ENCODE assay signal across 10 cellular contexts in the genomic region with DNA sequence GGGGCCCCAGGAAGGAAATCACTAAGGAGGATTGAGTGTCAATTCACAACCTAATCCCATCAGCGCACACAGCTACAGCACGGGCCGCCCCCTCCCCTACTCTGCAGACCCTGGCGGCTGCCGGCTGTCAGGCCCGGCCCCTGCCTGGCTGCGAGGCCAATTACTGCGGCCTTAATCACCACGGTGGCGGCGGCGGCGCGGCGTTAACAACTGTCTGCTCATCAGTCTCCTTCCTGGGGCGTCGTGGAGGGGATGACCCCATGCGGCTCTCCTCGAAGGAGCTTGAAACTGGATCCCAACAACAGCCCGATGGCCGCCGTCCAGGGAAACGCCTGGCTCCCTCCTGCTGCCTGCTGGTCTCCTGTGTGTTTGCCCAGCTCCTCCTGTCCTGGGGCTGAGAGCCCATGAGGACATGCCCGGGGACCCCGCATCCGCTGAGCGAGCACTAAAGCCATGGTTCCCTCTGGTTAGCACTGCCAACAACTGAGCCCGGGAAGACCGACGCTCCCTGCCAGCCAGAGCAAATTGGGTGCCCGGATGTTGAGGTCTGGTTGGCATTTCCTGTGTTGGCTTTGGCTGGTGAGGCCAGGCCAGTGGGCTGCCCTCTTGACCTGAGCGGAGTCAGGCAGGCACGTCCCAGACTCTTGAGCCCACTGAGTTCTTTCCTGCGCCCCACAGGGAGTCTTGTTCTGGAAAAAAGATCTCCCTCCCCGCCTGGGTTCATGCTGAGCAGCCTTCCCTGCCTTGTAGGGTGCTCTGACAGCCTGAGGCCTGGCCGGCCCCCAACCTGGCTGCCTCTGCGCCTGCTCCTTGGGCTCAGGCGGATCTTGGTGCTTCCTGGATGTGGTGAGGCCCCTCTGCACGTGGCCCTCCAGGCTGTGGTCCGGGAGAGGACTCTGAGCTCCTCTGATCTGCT. TPM values are rescaled to one million over a fixed set of nuclear protein-coding genes. Genes with fewer than 3 reads are reported as not detected.
A peak's percentile ranks its signal among the peaks of the same experiment; 100 is the strongest.
DNase-seq lines count a peak whose midpoint lies in the region; ATAC-seq and TF ChIP-seq lines count a peak whose summit lies in the region.
"Had no signal": no experiment of that assay in that cellular context is flagged by ENCODE, and none has a peak within 500 bp of the region (broad histone marks: within the 10 kb centered on the region; RNA-seq: fewer than 3 reads in every experiment).

No MANE protein-coding gene starts in this region.

- no peak for TF ChIP-seq CTCF in cardiac muscle cell (IDR thresholded peaks at IDR 0.05; ENCODE audit: low read depth, low read length)
- no peak for TF ChIP-seq CTCF in right atrium auricular region (IDR thresholded peaks at IDR 0.05)
- no peak for TF ChIP-seq CTCF in endothelial cell (IDR thresholded peaks at IDR 0.05; ENCODE audit: unreplicated experiment)

- H3K36me3 Mint-ChIP-seq in endothelial cell (ENCODE audit: low read depth, unreplicated experiment) = peaks cover 5% of the 10 kb centered on the region

- H3K4me3 ChIP-seq in cardiac muscle cell (no peak overlapping the region), right atrium auricular region (no peak overlapping the region), adipocyte (ENCODE audit: low read length) (no peak overlapping the region)

- H3K9me3 Mint-ChIP-seq in endothelial cell (ENCODE audit: unreplicated experiment) = no peaks in the 10 kb centered on the region
- H3K9me3 Mint-ChIP-seq: activated T-helper 2 cell treated with anti-CD3 and anti-CD28 coated beads, Interferon-gamma antibody, Interleukin-2, Interleukin-4, amounts not matched to agents 10 μg/mL and 5 μg/mL and 100 μg/mL, durations not matched to agents 14 hours and 24 hours and 36 hours had no signal

- H3K27ac Mint-ChIP-seq in endothelial cell (ENCODE audit: unreplicated experiment) = no peak overlapping the region
- H3K27ac Mint-ChIP-seq: activated T-helper 2 cell treated with anti-CD3 and anti-CD28 coated beads, Interferon-gamma antibody, Interleukin-2, Interleukin-4, amounts not matched to agents 10 μg/mL and 5 μg/mL and 100 μg/mL, durations not matched to agents 14 hours and 24 hours and 36 hours had no signal

- H3K36me3 ChIP-seq in cardiac muscle cell (no peaks in the 10 kb centered on the region), right atrium auricular region (no peaks in the 10 kb centered on the region), adipocyte (ENCODE audit: control insufficient read depth, insufficient read depth, low read length, severe bottlenecking) (no peaks in the 10 kb centered on the region)

- ATAC-seq in HG03045 (IDR thresholded peaks at IDR 0.05; ENCODE audit: unreplicated experiment) = no peak

- H3K27me3 Mint-ChIP-seq in endothelial cell (ENCODE audit: unreplicated experiment) = peaks cover 17% of the 10 kb centered on the region

- H3K9me3 ChIP-seq in cardiac muscle cell (ENCODE audit: low read depth) (no peaks in the 10 kb centered on the region), right atrium auricular region (no peaks in the 10 kb centered on the region), adipocyte (ENCODE audit: control insufficient read depth, low read length) (no peaks in the 10 kb centered on the region)

- no peaks in the 10 kb centered on the region for H3K27me3 ChIP-seq in cardiac muscle cell
- H3K27me3 ChIP-seq in right atrium auricular region = no peaks in the 10 kb centered on the region
- H3K27me3 ChIP-seq in adipocyte (replicated peaks; ENCODE audit: control insufficient read depth, insufficient read depth, low read length) = no peaks in the 10 kb centered on the region

- peaks cover 36% of the 10 kb centered on the region for H3K4me1 Mint-ChIP-seq in endothelial cell (ENCODE audit: unreplicated experiment)

- DNase-seq in cardiac muscle cell (ENCODE audit: low read depth in 1 of 2, low spot score in 1 of 2) = peak; percentile 33 to 70
- DNase-seq in right atrium auricular region (ENCODE audit: low spot score) = no peak
- peak; percentile 17 for DNase-seq in adipocyte (ENCODE audit: low read depth)
- DNase-seq in iPS-NIHi7 (ENCODE audit: extremely low spot score) = peak; percentile 72
- no peak for DNase-seq in endothelial cell (ENCODE audit: low spot score)
- DNase-seq in stimulated activated CD4-positive, alpha-beta T cell treated with anti-CD3 and anti-CD28 coated beads, Interleukin-2, amount 100 ng/mL, for 48 hours = no peak
- DNase-seq in T-helper 1 cell = no peak

- H3K4me1 ChIP-seq in cardiac muscle cell (ENCODE audit: low read depth) = peaks cover 13% of the 10 kb centered on the region
- peaks cover 0 to 16% of the 10 kb centered on the region in 2 donors for H3K4me1 ChIP-seq in right atrium auricular region
- H3K4me1 ChIP-seq in adipocyte (ENCODE audit: control insufficient read depth, insufficient read depth, low read length) = peaks cover 17% of the 10 kb centered on the region

- H3K9ac ChIP-seq in adipocyte (ENCODE audit: low read length) = no peak overlapping the region

- H3K4me3 Mint-ChIP-seq in endothelial cell (ENCODE audit: unreplicated experiment) = no peak overlapping the region

- H3K27ac ChIP-seq in cardiac muscle cell (no peak overlapping the region), right atrium auricular region (peak overlapping the region in 1 of 2 donors; percentile 35)
- H3K27ac ChIP-seq: C4-2B had no signal

RNA-seq across cellular contexts. Expression of gene EIF2B2, which starts 21.7 kb away (rescaled TPM):
- 57.3 and 69.5 TPM in 2 replicates for total RNA-seq in cardiac muscle cell
- 76.7 and 92.9 TPM in 2 replicates for polyA plus RNA-seq in cardiac muscle cell
- total RNA-seq in right atrium auricular region = 10 to 100 TPM; 26.1 to 35.3 TPM
- total RNA-seq in endothelial cell (ENCODE audit: unreplicated experiment) = 31.8 TPM

RNA-seq across cellular contexts. Expression of gene PGF, which starts 25.6 kb away (rescaled TPM):
- total RNA-seq in cardiac muscle cell (14.2 and 18.1 TPM in 2 replicates), right atrium auricular region (1 to 10 TPM; 3.3 to 7.0 TPM), endothelial cell (ENCODE audit: unreplicated experiment) (6.5 TPM)
- polyA plus RNA-seq in cardiac muscle cell = 23.5 and 24.6 TPM in 2 replicates

RNA-seq across cellular contexts. Expression of gene RPS6KL1, which starts 57.9 kb away (rescaled TPM):
- total RNA-seq in cardiac muscle cell (7.6 and 15.1 TPM in 2 replicates), right atrium auricular region (10 to 100 TPM in 1 of 2 donors, 1 to 10 TPM in 1; 7.6 to 10.3 TPM), endothelial cell (ENCODE audit: unreplicated experiment) (2.3 TPM)
- polyA plus RNA-seq in cardiac muscle cell = 9.3 and 9.8 TPM in 2 replicates

Comparison
In these comparisons a context has a peak if more than half of its experiments do, and no peak if none do; other contexts are left out.
1. DNase-seq: peak in cardiac muscle cell (2 of 2), adipocyte (single experiment) and iPS-NIHi7 (single experiment); none in right atrium auricular region (single experiment), endothelial cell (single experiment), stimulated activated CD4-positive, alpha-beta T cell treated with anti-CD3 and anti-CD28 coated beads, Interleukin-2, amount 100 ng/mL, for 48 hours (0 of 2) and T-helper 1 cell (0 of 5).